17 cellular contexts compared by ENCODE assay signal in genomic region chr11:72098741-72099140, GRCh38. TPM values are rescaled to one million over a fixed set of nuclear protein-coding genes. Genes with fewer than 3 reads are reported as not detected.
DNase-seq lines count a peak whose midpoint lies in the region; ATAC-seq, FAIRE-seq and TF ChIP-seq lines count a peak whose summit lies in the region.
"Had no signal": no experiment of that assay in that cellular context is flagged by ENCODE, and none has a peak within 500 bp of the region (broad histone marks: within the 10 kb centered on the region; RNA-seq: fewer than 3 reads in every experiment).

No MANE protein-coding gene starts in this region.

- no peak overlapping the region for H2AFZ ChIP-seq in K562 (ENCODE audit: low read depth, low read length)
- H2AFZ ChIP-seq: GM23248 had no signal

- WGBS in K562 (ENCODE audit: insufficient coverage, low coverage, missing lambda C conversion rate): 94% methylated on average over 3 of the region's 3 CpGs

- no peaks in the 10 kb centered on the region for H3K9me3 Mint-ChIP-seq in stimulated activated naive CD8-positive, alpha-beta T cell treated with anti-CD3 and anti-CD28 coated beads, Interleukin-15, amount 100 ng/mL, for 72 hours
- peaks cover 0 to 3% of the 10 kb centered on the region in 2 donors for H3K9me3 Mint-ChIP-seq in stimulated activated naive B cell treated with anti-CD40 and anti-IgM and Interleukin-4, amounts not matched to agents 10 μg/mL and 1 μg/mL and 100 μg/mL, for 72 hours
- H3K9me3 Mint-ChIP-seq: CD4-positive, alpha-beta T cell had no signal

- peaks cover 42% of the 10 kb centered on the region for H3K79me2 ChIP-seq in K562 (ENCODE audit: control insufficient read depth, insufficient read depth, low read length)

- H3K4me1 ChIP-seq in K562 (replicated peaks in 1 of 2; ENCODE audit: control insufficient read depth in 2 of 2, insufficient read depth in 2 of 2, low read length in 2 of 2) (peaks cover 10 to 32% of the 10 kb centered on the region in 2 experiments; a peak in 4 of 5 replicates), neutrophil (ENCODE audit: control insufficient read depth in 1 of 2, insufficient read depth in 1 of 2, low read depth in 1 of 2, low read length in 1 of 2) (peaks cover 52 to 58% of the 10 kb centered on the region in 2 experiments)

- peaks cover 72% of the 10 kb centered on the region for H3K36me3 ChIP-seq in K562 (ENCODE audit: control insufficient read depth, insufficient read depth, low read length)
- H3K36me3 ChIP-seq in neutrophil: peaks cover 50% of the 10 kb centered on the region

- no peak for TF ChIP-seq CTCF in K562 (IDR thresholded peaks at IDR 0.05 in 2 of 3, conservative IDR thresholded peaks at IDR 0.05 in 1 of 3; ENCODE audit: insufficient read depth in 2 of 3, low read depth in 1 of 3, low read length in 3 of 3)
- no peak for TF ChIP-seq CTCF in neutrophil (IDR thresholded peaks at IDR 0.05)

- TF ChIP-seq POLR2A in K562 (conservative IDR thresholded peaks at IDR 0.05): no peak

- CTCF ChIA-PET in K562 (lab: Yijun Ruan, JAX; ENCODE audit: low intra/inter-chr PET ratio): no interaction called here

- no TSS peak for BruUV-seq in K562 (replicated peaks; lab: Mats Ljungman, UMichigan)

- peak overlapping the region in 1 of 2 experiments; percentile 46; a peak in 2 of 4 replicates for H3K9ac ChIP-seq in K562 (ENCODE audit: insufficient read depth in 1 of 2, low read depth in 2 of 2, low read length in 2 of 2)
- H3K9ac ChIP-seq: GM23248 had no signal

- H3K27ac Mint-ChIP-seq in stimulated activated naive CD8-positive, alpha-beta T cell treated with anti-CD3 and anti-CD28 coated beads, Interleukin-15, amount 100 ng/mL, for 72 hours: peak overlapping the region; percentile 78 to 81
- no peak overlapping the region for H3K27ac Mint-ChIP-seq in stimulated activated naive B cell treated with anti-CD40 and anti-IgM and Interleukin-4, amounts not matched to agents 10 μg/mL and 1 μg/mL and 100 μg/mL, for 72 hours
- H3K27ac Mint-ChIP-seq: CD4-positive, alpha-beta T cell had no signal

- peaks cover 37% of the 10 kb centered on the region for H3K4me1 Mint-ChIP-seq in stimulated activated naive CD8-positive, alpha-beta T cell treated with anti-CD3 and anti-CD28 coated beads, Interleukin-15, amount 100 ng/mL, for 72 hours
- peaks cover 31 to 56% of the 10 kb centered on the region in 2 donors for H3K4me1 Mint-ChIP-seq in stimulated activated naive B cell treated with anti-CD40 and anti-IgM and Interleukin-4, amounts not matched to agents 10 μg/mL and 1 μg/mL and 100 μg/mL, for 72 hours

- intact Hi-C loops in K562 (cut with micrococcal nuclease): no loop called here

- POLR2A ChIA-PET in K562 (lab: Yijun Ruan, JAX): interaction anchor here (0.6 to 1.7 kb wide), 5 partner anchors 8 to 140 kb away, joined by 3 to 9 read pairs (median 3); no protein-coding TSS in a partner anchor

- H3K36me3 Mint-ChIP-seq in stimulated activated naive B cell treated with anti-CD40 and anti-IgM and Interleukin-4, amounts not matched to agents 10 μg/mL and 1 μg/mL and 100 μg/mL, for 72 hours: peaks cover 42 to 58% of the 10 kb centered on the region in 2 donors

- H3K27ac ChIP-seq in K562 (ENCODE audit: extremely low read depth, low read depth, low read length) (no peak overlapping the region), neutrophil (peak overlapping the region; percentile 95)
- H3K27ac ChIP-seq: GM23248 had no signal

- FAIRE-seq in K562 (lab: Jason Lieb, UNC): no peak

- no peak for DNase-seq in stimulated activated naive CD8-positive, alpha-beta T cell treated with anti-CD3 and anti-CD28 coated beads, Interleukin-15, amount 100 ng/mL, for 72 hours
- DNase-seq in stimulated activated naive CD8-positive, alpha-beta T cell treated with anti-CD3 and anti-CD28 coated beads, Interleukin-15, Interleukin-2, amounts not matched to agents 100 U/mL and 50 U/mL, for 24 hours: no peak
- DNase-seq in K562 (ENCODE audit: extremely low read depth in 1 of 4, low spot score in 3 of 4): no peak
- DNase-seq in stimulated activated naive B cell treated with anti-CD40 and anti-IgM and Interleukin-4, amounts not matched to agents 10 μg/mL and 1 μg/mL and 100 μg/mL, for 72 hours: no peak
- no peak for DNase-seq in cerebellar cortex (ENCODE audit: low spot score)
- DNase-seq: ACHN; Calu3; CD4-positive, alpha-beta T cell; DMS 273 treated with DMSO at 0.1 percent for 48 hours; GM23248; H7 had no signal

- no peak for TF ChIP-seq RAD21 in K562 (CRISPR knock-in tag; conservative IDR thresholded peaks at IDR 0.05 in 1 of 2, IDR thresholded peaks at IDR 0.05 in 1 of 2)

- no peaks in the 10 kb centered on the region for H3K27me3 Mint-ChIP-seq in stimulated activated naive CD8-positive, alpha-beta T cell treated with anti-CD3 and anti-CD28 coated beads, Interleukin-15, amount 100 ng/mL, for 72 hours
- no peaks in the 10 kb centered on the region for H3K27me3 Mint-ChIP-seq in stimulated activated naive B cell treated with anti-CD40 and anti-IgM and Interleukin-4, amounts not matched to agents 10 μg/mL and 1 μg/mL and 100 μg/mL, for 72 hours
- H3K27me3 Mint-ChIP-seq: CD4-positive, alpha-beta T cell had no signal

- H3K27me3 ChIP-seq in K562 (ENCODE audit: control insufficient read depth in 2 of 2, insufficient read depth in 2 of 2, low read length in 2 of 2) (no peaks in the 10 kb centered on the region), neutrophil (no peaks in the 10 kb centered on the region)
- H3K27me3 ChIP-seq: BLaER1 treated with 17β-estradiol and CSF1 and Interleukin-3, amounts not matched to agents 10 nM and 100 nM had no signal

- H3K9me1 ChIP-seq in K562 (ENCODE audit: control insufficient read depth, insufficient read depth, low read length): no peaks in the 10 kb centered on the region

- in situ Hi-C loops in K562 (cut with MboI): no loop called here

- TF ChIP-seq EP300 in K562 (IDR thresholded peaks at IDR 0.05; ENCODE audit: low read length): no peak

- H3K4me3 ChIP-seq in K562 (no peak overlapping the region), neutrophil (ENCODE audit: low read depth in 1 of 2, low read length in 1 of 2) (peak overlapping the region in 1 of 2 experiments; percentile 78)
- H3K4me3 ChIP-seq: BLaER1 treated with 17β-estradiol and CSF1 and Interleukin-3, amounts not matched to agents 10 nM and 100 nM; GM23248 had no signal

- no peaks in the 10 kb centered on the region for H4K20me1 ChIP-seq in K562 (replicated peaks; ENCODE audit: control insufficient read depth, insufficient read depth, low read length)

- no peak overlapping the region for H3K4me3 Mint-ChIP-seq in stimulated activated naive CD8-positive, alpha-beta T cell treated with anti-CD3 and anti-CD28 coated beads, Interleukin-15, amount 100 ng/mL, for 72 hours
- H3K4me3 Mint-ChIP-seq in stimulated activated naive B cell treated with anti-CD40 and anti-IgM and Interleukin-4, amounts not matched to agents 10 μg/mL and 1 μg/mL and 100 μg/mL, for 72 hours: no peak overlapping the region
- H3K4me3 Mint-ChIP-seq: CD4-positive, alpha-beta T cell had no signal

- ATAC-seq in stimulated activated naive CD8-positive, alpha-beta T cell treated with anti-CD3 and anti-CD28 coated beads, Interleukin-15, amount 100 ng/mL, for 72 hours: no peak
- no peak for ATAC-seq in stimulated activated naive CD8-positive, alpha-beta T cell treated with anti-CD3 and anti-CD28 coated beads, Interleukin-15, Interleukin-2, amounts not matched to agents 100 U/mL and 50 U/mL, for 24 hours
- ATAC-seq in K562 (no peak), HG03565 (IDR thresholded peaks at IDR 0.05; ENCODE audit: unreplicated experiment) (no peak), HG02763 (IDR thresholded peaks at IDR 0.05; ENCODE audit: unreplicated experiment) (no peak)
- ATAC-seq in stimulated activated naive B cell treated with anti-CD40 and anti-IgM and Interleukin-4, amounts not matched to agents 10 μg/mL and 1 μg/mL and 100 μg/mL, for 72 hours (replicated peaks): no peak

- H3K9me3 ChIP-seq in K562 (replicated peaks; ENCODE audit: control insufficient read depth, insufficient read depth, low read depth, low read length) (no peaks in the 10 kb centered on the region), neutrophil (no peaks in the 10 kb centered on the region)

- H3K4me2 ChIP-seq in K562 (ENCODE audit: insufficient read depth, low read length): no peak overlapping the region

RNA-seq across cellular contexts. Expression of gene LAMTOR1, which starts 4.4 kb away (rescaled TPM):
- 56.6 and 74.7 TPM in 2 replicates for total RNA-seq in K562 (2011; cell fraction: chromatin; rRNA removed; ENCODE audit: low replicate concordance)
- 60.5 and 60.8 TPM in 2 replicates for total RNA-seq in K562 (2011; cell fraction: nucleolus; rRNA removed)
- 67.6 and 104 TPM in 2 replicates for total RNA-seq in K562 (2011; cell fraction: nucleoplasm; rRNA removed)
- total RNA-seq in K562 (2014; rRNA removed) (86.0 and 124 TPM in 2 replicates), K562 (2014; rRNA removed; fragmentation: Illumina TruSeq; extraction: Trizol) (71.5 and 84.6 TPM in 2 replicates), K562 (2015; rRNA removed; fragmentation: Illumina TruSeq; extraction: Trizol) (77.4 and 80.0 TPM in 2 replicates), K562 (2021) (66.4 and 71.3 TPM in 2 replicates)
- polyA plus RNA-seq in K562 (2011; rRNA removed) (62.6 and 76.1 TPM in 2 replicates), K562 (2014; fragmentation: Illumina TruSeq; extraction: Trizol) (104 and 110 TPM in 2 replicates), K562 (2014; fragmentation: Nextera tagmentation; extraction: Ambion mirVana) (10 to 100 TPM; 91.1 to 97.5 TPM), K562 (2014; rRNA removed) (85.3 and 93.5 TPM in 2 replicates)
- polyA plus RNA-seq in K562 (2011; cell fraction: cytosol; rRNA removed): 119 and 150 TPM in 2 replicates
- polyA plus RNA-seq in K562 (2011; cell fraction: nucleus; rRNA removed): 63.9 and 70.2 TPM in 2 replicates
- polyA plus RNA-seq in K562 (2012): 95.8 and 155 TPM in 2 replicates
- 53.8 and 69.6 TPM in 2 replicates for polyA minus RNA-seq in K562 (2011; rRNA and poly(A)+ RNA removed)
- 81.5 and 96.2 TPM in 2 replicates for polyA minus RNA-seq in K562 (2011; cell fraction: cytosol; rRNA and poly(A)+ RNA removed)
- polyA minus RNA-seq in K562 (2011; cell fraction: nucleus; rRNA and poly(A)+ RNA removed): 34.2 and 46.9 TPM in 2 replicates

RNA-seq across cellular contexts. Expression of gene TOMT, which starts 7.0 kb away (rescaled TPM):
- not detected in 2 replicates for total RNA-seq in K562 (2011; cell fraction: chromatin; rRNA removed; ENCODE audit: low replicate concordance)
- not detected in 2 replicates for total RNA-seq in K562 (2011; cell fraction: nucleolus; rRNA removed)
- total RNA-seq in K562 (2011; cell fraction: nucleoplasm; rRNA removed): not detected in 2 replicates
- total RNA-seq in K562 (2014; rRNA removed): not detected in 2 replicates
- not detected in 2 replicates for total RNA-seq in K562 (2014; rRNA removed; fragmentation: Illumina TruSeq; extraction: Trizol)
- total RNA-seq in K562 (2015; rRNA removed; fragmentation: Illumina TruSeq; extraction: Trizol): not detected in 2 replicates
- not detected in 2 replicates for total RNA-seq in K562 (2021)
- polyA plus RNA-seq in K562 (2011; rRNA removed): not detected in 2 replicates
- not detected in 2 replicates for polyA plus RNA-seq in K562 (2011; cell fraction: cytosol; rRNA removed)
- not detected in 2 replicates for polyA plus RNA-seq in K562 (2011; cell fraction: nucleus; rRNA removed)
- polyA plus RNA-seq in K562 (2012): not detected in 2 replicates
- not detected in 2 replicates for polyA plus RNA-seq in K562 (2014; fragmentation: Illumina TruSeq; extraction: Trizol)
- polyA plus RNA-seq in K562 (2014; fragmentation: Nextera tagmentation; extraction: Ambion mirVana): not detected
- not detected in 2 replicates for polyA plus RNA-seq in K562 (2014; rRNA removed)
- not detected in 2 replicates for polyA minus RNA-seq in K562 (2011; rRNA and poly(A)+ RNA removed)
- polyA minus RNA-seq in K562 (2011; cell fraction: cytosol; rRNA and poly(A)+ RNA removed): not detected in 2 replicates
- not detected in 2 replicates for polyA minus RNA-seq in K562 (2011; cell fraction: nucleus; rRNA and poly(A)+ RNA removed)
- total RNA-seq: A172; Calu3; CD4-positive, alpha-beta T cell; Daoy; GM23248 had no signal
- polyA plus RNA-seq: GM23248 had no signal

RNA-seq across cellular contexts. Expression of gene ANAPC15, which starts 13.8 kb away (rescaled TPM):
- total RNA-seq in K562 (2011; cell fraction: chromatin; rRNA removed; ENCODE audit: low replicate concordance): 13.0 and 14.3 TPM in 2 replicates
- 15.5 and 17.0 TPM in 2 replicates for total RNA-seq in K562 (2011; cell fraction: nucleolus; rRNA removed)
- total RNA-seq in K562 (2011; cell fraction: nucleoplasm; rRNA removed): 22.1 and 26.9 TPM in 2 replicates
- total RNA-seq in K562 (2014; rRNA removed): 71.8 and 79.9 TPM in 2 replicates
- 53.5 and 59.0 TPM in 2 replicates for total RNA-seq in K562 (2014; rRNA removed; fragmentation: Illumina TruSeq; extraction: Trizol)
- 67.2 and 74.9 TPM in 2 replicates for total RNA-seq in K562 (2015; rRNA removed; fragmentation: Illumina TruSeq; extraction: Trizol)
- 63.5 and 72.7 TPM in 2 replicates for total RNA-seq in K562 (2021)
- polyA plus RNA-seq in K562 (2011; rRNA removed): 40.9 and 53.0 TPM in 2 replicates
- polyA plus RNA-seq in K562 (2011; cell fraction: cytosol; rRNA removed): 54.1 and 55.7 TPM in 2 replicates
- 36.7 and 37.1 TPM in 2 replicates for polyA plus RNA-seq in K562 (2011; cell fraction: nucleus; rRNA removed)
- polyA plus RNA-seq in K562 (2012): 86.1 and 99.9 TPM in 2 replicates
- polyA plus RNA-seq in K562 (2014; fragmentation: Illumina TruSeq; extraction: Trizol): 110 and 117 TPM in 2 replicates
- polyA plus RNA-seq in K562 (2014; fragmentation: Nextera tagmentation; extraction: Ambion mirVana): 100 to 1,000 TPM; 197 to 254 TPM
- 75.7 and 80.1 TPM in 2 replicates for polyA plus RNA-seq in K562 (2014; rRNA removed)
- 91.2 and 94.5 TPM in 2 replicates for polyA minus RNA-seq in K562 (2011; rRNA and poly(A)+ RNA removed)
- polyA minus RNA-seq in K562 (2011; cell fraction: cytosol; rRNA and poly(A)+ RNA removed): 12.2 and 13.6 TPM in 2 replicates
- polyA minus RNA-seq in K562 (2011; cell fraction: nucleus; rRNA and poly(A)+ RNA removed): 6.5 and 14.0 TPM in 2 replicates

RNA-seq across cellular contexts. Expression of gene LRRC51, which starts 18.1 kb away (rescaled TPM):
- total RNA-seq in K562 (2011; cell fraction: chromatin; rRNA removed; ENCODE audit: low replicate concordance): 3.4 and 10.3 TPM in 2 replicates
- total RNA-seq in K562 (2011; cell fraction: nucleolus; rRNA removed): 3.2 and 3.3 TPM in 2 replicates
- total RNA-seq in K562 (2011; cell fraction: nucleoplasm; rRNA removed): 3.4 and 4.8 TPM in 2 replicates
- 5.1 and 9.1 TPM in 2 replicates for total RNA-seq in K562 (2014; rRNA removed)
- 4.8 and 5.1 TPM in 2 replicates for total RNA-seq in K562 (2014; rRNA removed; fragmentation: Illumina TruSeq; extraction: Trizol)
- total RNA-seq in K562 (2015; rRNA removed; fragmentation: Illumina TruSeq; extraction: Trizol): 4.2 and 4.7 TPM in 2 replicates
- 5.1 and 5.2 TPM in 2 replicates for total RNA-seq in K562 (2021)
- polyA plus RNA-seq in K562 (2011; rRNA removed): 6.3 and 10.6 TPM in 2 replicates
- 4.0 and 9.4 TPM in 2 replicates for polyA plus RNA-seq in K562 (2011; cell fraction: cytosol; rRNA removed)
- polyA plus RNA-seq in K562 (2011; cell fraction: nucleus; rRNA removed): 4.0 and 6.8 TPM in 2 replicates
- 7.8 and 10.9 TPM in 2 replicates for polyA plus RNA-seq in K562 (2012)
- polyA plus RNA-seq in K562 (2014; fragmentation: Illumina TruSeq; extraction: Trizol): 7.1 and 8.2 TPM in 2 replicates
- 1 to 10 TPM; 6.9 to 8.6 TPM for polyA plus RNA-seq in K562 (2014; fragmentation: Nextera tagmentation; extraction: Ambion mirVana)
- polyA plus RNA-seq in K562 (2014; rRNA removed): 5.6 and 9.9 TPM in 2 replicates
- 3.5 and 7.7 TPM in 2 replicates for polyA minus RNA-seq in K562 (2011; rRNA and poly(A)+ RNA removed)
- polyA minus RNA-seq in K562 (2011; cell fraction: cytosol; rRNA and poly(A)+ RNA removed): 0.76 and 1.2 TPM in 2 replicates
- 0.78 and 2.7 TPM in 2 replicates for polyA minus RNA-seq in K562 (2011; cell fraction: nucleus; rRNA and poly(A)+ RNA removed)

RNA-seq across cellular contexts. Expression of gene NUMA1, which starts 18.4 kb away (rescaled TPM):
- 274 and 395 TPM in 2 replicates for total RNA-seq in K562 (2011; cell fraction: chromatin; rRNA removed; ENCODE audit: low replicate concordance)
- 203 and 209 TPM in 2 replicates for total RNA-seq in K562 (2011; cell fraction: nucleolus; rRNA removed)
- total RNA-seq in K562 (2011; cell fraction: nucleoplasm; rRNA removed): 193 and 293 TPM in 2 replicates
- total RNA-seq in K562 (2014; rRNA removed): 93.1 and 94.7 TPM in 2 replicates
- 40.3 and 41.4 TPM in 2 replicates for total RNA-seq in K562 (2014; rRNA removed; fragmentation: Illumina TruSeq; extraction: Trizol)
- 46.9 and 50.4 TPM in 2 replicates for total RNA-seq in K562 (2015; rRNA removed; fragmentation: Illumina TruSeq; extraction: Trizol)
- 83.1 and 104 TPM in 2 replicates for total RNA-seq in K562 (2021)
- 51.2 and 72.8 TPM in 2 replicates for polyA plus RNA-seq in K562 (2011; rRNA removed)
- 51.6 and 71.5 TPM in 2 replicates for polyA plus RNA-seq in K562 (2011; cell fraction: cytosol; rRNA removed)
- polyA plus RNA-seq in K562 (2011; cell fraction: nucleus; rRNA removed): 256 and 329 TPM in 2 replicates
- 73.1 and 108 TPM in 2 replicates for polyA plus RNA-seq in K562 (2012)
- polyA plus RNA-seq in K562 (2014; fragmentation: Illumina TruSeq; extraction: Trizol): 74.2 and 85.9 TPM in 2 replicates
- polyA plus RNA-seq in K562 (2014; fragmentation: Nextera tagmentation; extraction: Ambion mirVana): 1 to 10 TPM; 4.1 to 7.6 TPM
- 66.4 and 85.2 TPM in 2 replicates for polyA plus RNA-seq in K562 (2014; rRNA removed)
- polyA minus RNA-seq in K562 (2011; rRNA and poly(A)+ RNA removed): 89.9 and 94.4 TPM in 2 replicates
- polyA minus RNA-seq in K562 (2011; cell fraction: cytosol; rRNA and poly(A)+ RNA removed): 77.1 and 80.0 TPM in 2 replicates
- polyA minus RNA-seq in K562 (2011; cell fraction: nucleus; rRNA and poly(A)+ RNA removed): 111 and 169 TPM in 2 replicates
